1 cellular context compared by ENCODE assay signal in the genomic region with DNA sequence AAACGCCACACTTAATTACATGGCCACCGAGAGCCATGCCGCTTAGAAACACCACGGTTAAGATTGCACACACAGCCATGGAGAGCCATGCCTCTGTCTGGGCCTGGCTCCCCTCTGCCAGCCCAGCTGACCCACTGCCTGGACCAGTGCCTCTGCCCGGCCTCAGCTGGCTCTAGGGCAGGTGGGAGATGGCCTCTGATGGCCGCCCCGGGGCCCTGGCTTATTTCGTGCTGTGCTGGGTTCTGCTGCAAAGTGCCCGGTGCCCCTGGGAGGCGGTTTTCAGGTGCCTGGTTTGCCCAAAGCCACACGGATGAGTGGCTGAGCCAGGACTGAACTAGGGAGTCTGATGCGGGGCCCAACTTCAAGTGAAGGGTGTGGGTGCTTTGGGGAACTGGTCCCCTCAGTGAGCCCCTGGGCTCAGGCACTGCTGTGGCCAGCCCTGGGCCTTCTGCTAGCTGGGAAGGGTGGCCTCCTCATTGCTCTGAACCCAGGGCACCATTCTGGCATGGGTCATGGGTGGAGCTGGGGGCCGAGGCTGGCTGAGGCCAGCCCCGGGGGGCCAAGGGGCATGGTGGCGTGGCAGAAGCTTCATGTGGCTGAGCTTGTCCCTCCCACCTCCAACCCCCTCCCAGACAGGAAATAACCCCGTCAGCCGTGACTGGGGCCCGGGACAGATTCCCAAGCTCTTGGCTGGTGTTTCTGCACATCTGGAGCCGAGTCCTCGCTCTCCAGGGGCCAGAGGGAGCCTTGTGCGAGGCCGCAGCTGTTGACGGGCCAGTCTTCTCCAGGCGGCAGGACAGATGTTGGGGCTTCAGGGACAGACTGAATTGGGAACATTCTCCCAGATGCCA.
TF ChIP-seq lines count a peak whose summit lies in the region.

No MANE protein-coding gene starts in this region.

TF ChIP-seq in WTC11, 78 proteins besides CTCF, POLR2A, EP300 and RAD21 (continued from another document):
- no peak for TF ChIP-seq PRDM15 (CRISPR knock-in tag; IDR thresholded peaks at IDR 0.05)
- TF ChIP-seq NFE2L1 (CRISPR knock-in tag; IDR thresholded peaks at IDR 0.05) = no peak
- no peak for TF ChIP-seq FOXK1 (CRISPR knock-in tag; IDR thresholded peaks at IDR 0.05)
- TF ChIP-seq, protein P1, sequence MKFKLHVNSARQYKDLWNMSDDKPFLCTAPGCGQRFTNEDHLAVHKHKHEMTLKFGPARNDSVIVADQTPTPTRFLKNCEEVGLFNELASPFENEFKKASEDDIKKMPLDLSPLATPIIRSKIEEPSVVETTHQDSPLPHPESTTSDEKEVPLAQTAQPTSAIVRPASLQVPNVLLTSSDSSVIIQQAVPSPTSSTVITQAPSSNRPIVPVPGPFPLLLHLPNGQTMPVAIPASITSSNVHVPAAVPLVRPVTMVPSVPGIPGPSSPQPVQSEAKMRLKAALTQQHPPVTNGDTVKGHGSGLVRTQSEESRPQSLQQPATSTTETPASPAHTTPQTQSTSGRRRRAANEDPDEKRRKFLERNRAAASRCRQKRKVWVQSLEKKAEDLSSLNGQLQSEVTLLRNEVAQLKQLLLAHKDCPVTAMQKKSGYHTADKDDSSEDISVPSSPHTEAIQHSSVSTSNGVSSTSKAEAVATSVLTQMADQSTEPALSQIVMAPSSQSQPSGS (CRISPR knock-in tag; IDR thresholded peaks at IDR 0.05; ENCODE audit: borderline replicate concordance, low read depth) = no peak
- TF ChIP-seq GABPB1 (CRISPR knock-in tag; IDR thresholded peaks at IDR 0.05) = no peak
- no peak for TF ChIP-seq ARID4B (CRISPR knock-in tag; IDR thresholded peaks at IDR 0.05; ENCODE audit: borderline replicate concordance)
- no peak for TF ChIP-seq RORB (CRISPR knock-in tag; IDR thresholded peaks at IDR 0.05)
- TF ChIP-seq ETV6 (CRISPR knock-in tag; IDR thresholded peaks at IDR 0.05) = no peak
- no peak for TF ChIP-seq SP1 (CRISPR knock-in tag; conservative IDR thresholded peaks at IDR 0.05)
- no peak for TF ChIP-seq TEAD1 (CRISPR knock-in tag; IDR thresholded peaks at IDR 0.05)
- TF ChIP-seq ELF4 (CRISPR knock-in tag; IDR thresholded peaks at IDR 0.05; ENCODE audit: low read depth) = no peak
- TF ChIP-seq SMAD3 (CRISPR knock-in tag; IDR thresholded peaks at IDR 0.05; ENCODE audit: borderline replicate concordance) = no peak
- no peak for TF ChIP-seq CREB1 (CRISPR knock-in tag; IDR thresholded peaks at IDR 0.05)
